In genomic region chr18:23650963-23651927, GRCh38 we compare ENCODE assay signal across 1 cellular context.
TF ChIP-seq lines count a peak whose summit lies in the region.

No MANE protein-coding gene starts in this region.

TF ChIP-seq in A549, 52 proteins besides CTCF, POLR2A, EP300 and RAD21 (continued from another document):
- no peak for TF ChIP-seq ZFP36 (IDR thresholded peaks at IDR 0.05; ENCODE audit: borderline replicate concordance, partially characterized antibody)
- no peak for TF ChIP-seq HOXB13 (CRISPR knock-in tag; IDR thresholded peaks at IDR 0.05; ENCODE audit: low read depth)
- TF ChIP-seq EHF (CRISPR knock-in tag; IDR thresholded peaks at IDR 0.05): no peak
- TF ChIP-seq RFX5 (IDR thresholded peaks at IDR 0.05): no peak
- TF ChIP-seq ZC3H11A (IDR thresholded peaks at IDR 0.05): no peak
- 0 out of 2 replicates have a peak, but pooled peaks have one; percentile 30 for TF ChIP-seq MAX (IDR thresholded peaks at IDR 0.05)
- TF ChIP-seq CEBPB (IDR thresholded peaks at IDR 0.05): peak; percentile 78 to 94; a peak in 3 of 4 replicates
- TF ChIP-seq JUN (IDR thresholded peaks at IDR 0.05): peak in 1 of 2 experiments; percentile 47; a peak in 1 of 5 replicates
- no peak for TF ChIP-seq NFE2L2 (conservative IDR thresholded peaks at IDR 0.05; ENCODE audit: low read length)
- TF ChIP-seq, protein P1, sequence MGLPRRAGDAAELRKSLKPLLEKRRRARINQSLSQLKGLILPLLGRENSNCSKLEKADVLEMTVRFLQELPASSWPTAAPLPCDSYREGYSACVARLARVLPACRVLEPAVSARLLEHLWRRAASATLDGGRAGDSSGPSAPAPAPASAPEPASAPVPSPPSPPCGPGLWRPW (IDR thresholded peaks at IDR 0.05): 0 out of 2 replicates have a peak, but pooled peaks have one; percentile 17
- TF ChIP-seq JUNB (IDR thresholded peaks at IDR 0.05): peak; percentile 70
- no peak for TF ChIP-seq SREBF2 (IDR thresholded peaks at IDR 0.05)
- TF ChIP-seq ATOH8 (CRISPR knock-in tag; IDR thresholded peaks at IDR 0.05; ENCODE audit: low read depth): no peak
- TF ChIP-seq FOSL2 (IDR thresholded peaks at IDR 0.05): peak; percentile 56
- peak; percentile 71 for TF ChIP-seq FOSL2 (CRISPR knock-in tag; IDR thresholded peaks at IDR 0.05)
- TF ChIP-seq FOXS1 (CRISPR knock-in tag; IDR thresholded peaks at IDR 0.05): no peak
- TF ChIP-seq, protein P2, sequence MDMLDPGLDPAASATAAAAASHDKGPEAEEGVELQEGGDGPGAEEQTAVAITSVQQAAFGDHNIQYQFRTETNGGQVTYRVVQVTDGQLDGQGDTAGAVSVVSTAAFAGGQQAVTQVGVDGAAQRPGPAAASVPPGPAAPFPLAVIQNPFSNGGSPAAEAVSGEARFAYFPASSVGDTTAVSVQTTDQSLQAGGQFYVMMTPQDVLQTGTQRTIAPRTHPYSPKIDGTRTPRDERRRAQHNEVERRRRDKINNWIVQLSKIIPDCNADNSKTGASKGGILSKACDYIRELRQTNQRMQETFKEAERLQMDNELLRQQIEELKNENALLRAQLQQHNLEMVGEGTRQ (IDR thresholded peaks at IDR 0.05): no peak
- no peak for TF ChIP-seq HEYL (CRISPR knock-in tag; IDR thresholded peaks at IDR 0.05)
- no peak for TF ChIP-seq RNF2 (IDR thresholded peaks at IDR 0.05; ENCODE audit: borderline replicate concordance, low read depth)
- no peak for TF ChIP-seq TFCP2L1 (CRISPR knock-in tag; IDR thresholded peaks at IDR 0.05)
